ENCODE assay signal across 1 cellular context in the genomic region with DNA sequence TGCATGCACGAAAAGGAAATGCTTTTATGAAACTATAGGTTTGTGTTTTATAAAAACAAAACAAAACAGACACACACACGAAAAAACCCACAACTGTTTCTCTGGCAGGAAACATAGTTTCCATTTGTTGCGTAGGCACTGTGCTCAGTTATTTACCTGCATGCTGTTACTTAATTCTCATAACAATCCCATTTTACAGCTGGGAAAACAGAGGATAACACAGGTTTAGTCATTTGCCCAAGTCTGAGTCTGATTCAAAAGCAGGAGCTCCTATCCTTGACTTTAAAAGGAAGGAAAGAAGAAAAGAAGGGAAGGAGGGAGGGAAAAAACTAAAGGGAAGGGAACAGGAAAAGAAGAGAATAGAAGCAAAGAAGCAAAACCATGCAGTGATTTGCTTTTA.
TF ChIP-seq lines count a peak whose summit lies in the region.

No MANE protein-coding gene starts in this region.

TF ChIP-seq in K562, 482 proteins besides CTCF, POLR2A, EP300 and RAD21:
- peak; percentile 66; the same call in 1 of the 2 replicates for TF ChIP-seq BCOR (IDR thresholded peaks at IDR 0.05)
- peak in 1 of 2 experiments; percentile 38; a peak in 1 of 4 replicates for TF ChIP-seq KDM1A (IDR thresholded peaks at IDR 0.05)
- TF ChIP-seq, protein P1, sequence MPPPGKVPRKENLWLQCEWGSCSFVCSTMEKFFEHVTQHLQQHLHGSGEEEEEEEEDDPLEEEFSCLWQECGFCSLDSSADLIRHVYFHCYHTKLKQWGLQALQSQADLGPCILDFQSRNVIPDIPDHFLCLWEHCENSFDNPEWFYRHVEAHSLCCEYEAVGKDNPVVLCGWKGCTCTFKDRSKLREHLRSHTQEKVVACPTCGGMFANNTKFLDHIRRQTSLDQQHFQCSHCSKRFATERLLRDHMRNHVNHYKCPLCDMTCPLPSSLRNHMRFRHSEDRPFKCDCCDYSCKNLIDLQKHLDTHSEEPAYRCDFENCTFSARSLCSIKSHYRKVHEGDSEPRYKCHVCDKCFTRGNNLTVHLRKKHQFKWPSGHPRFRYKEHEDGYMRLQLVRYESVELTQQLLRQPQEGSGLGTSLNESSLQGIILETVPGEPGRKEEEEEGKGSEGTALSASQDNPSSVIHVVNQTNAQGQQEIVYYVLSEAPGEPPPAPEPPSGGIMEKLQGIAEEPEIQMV (tag; conservative IDR thresholded peaks at IDR 0.05; ENCODE audit: low read depth): no peak
- TF ChIP-seq EZH2 (IDR thresholded peaks at IDR 0.05; ENCODE audit: borderline replicate concordance, low read depth, low read length): no peak
- peak; percentile 60 for TF ChIP-seq RBM25 (IDR thresholded peaks at IDR 0.05; ENCODE audit: low read depth, low read length, severe bottlenecking)
